Comparison of ENCODE assay signal across 17 cellular contexts in genomic region chr2:49236316-49236715, GRCh38.
DNase-seq lines count a peak whose midpoint lies in the region; TF ChIP-seq lines count a peak whose summit lies in the region.
"Had no signal": no experiment of that assay in that cellular context is flagged by ENCODE, and none has a peak within 500 bp of the region (broad histone marks: within the 10 kb centered on the region; RNA-seq: fewer than 3 reads in every experiment).

No MANE protein-coding gene starts in this region.

- no peaks in the 10 kb centered on the region for H3K4me1 Mint-ChIP-seq in activated naive CD8-positive, alpha-beta T cell treated with anti-CD3 and anti-CD28 coated beads for 36 hours
- H3K4me1 Mint-ChIP-seq: CD14-positive monocyte; CD4-positive, alpha-beta memory T cell had no signal

- H3K27me3 Mint-ChIP-seq in activated naive CD8-positive, alpha-beta T cell treated with anti-CD3 and anti-CD28 coated beads for 36 hours = no peaks in the 10 kb centered on the region
- H3K27me3 Mint-ChIP-seq: CD4-positive, alpha-beta memory T cell had no signal

- H3K4me3 ChIP-seq in foreskin fibroblast (ENCODE audit: low read depth in 1 of 2, low read length in 2 of 2) = no peak overlapping the region
- H3K4me3 ChIP-seq: BLaER1 had no signal

- H3K27ac Mint-ChIP-seq in activated naive CD8-positive, alpha-beta T cell treated with anti-CD3 and anti-CD28 coated beads for 36 hours = no peak overlapping the region
- H3K27ac Mint-ChIP-seq: CD4-positive, alpha-beta memory T cell; HFFc6 had no signal

- intact Hi-C loops in posterior cingulate gyrus (cut with DNase I) = no loop called here

- H3K36me3 Mint-ChIP-seq in activated naive CD8-positive, alpha-beta T cell treated with anti-CD3 and anti-CD28 coated beads for 36 hours = no peaks in the 10 kb centered on the region
- H3K36me3 Mint-ChIP-seq: CD14-positive monocyte; CD4-positive, alpha-beta memory T cell had no signal

- H3K9me3 Mint-ChIP-seq in activated naive CD8-positive, alpha-beta T cell treated with anti-CD3 and anti-CD28 coated beads for 36 hours = peaks cover 4% of the 10 kb centered on the region

- TF ChIP-seq CTCF in foreskin fibroblast (IDR thresholded peaks at IDR 0.05; ENCODE audit: low read depth, low read length) = no peak

- DNase-seq in NCI-H1694 (lab: John Stamatoyannopoulos, UW) (peak; percentile 19), NCI-H524 (lab: John Stamatoyannopoulos, UW) (peak; percentile 51 to 77), cerebellar cortex (ENCODE audit: low spot score) (peak; percentile 50), superior temporal gyrus (ENCODE audit: extremely low spot score) (peak; percentile 5), posterior cingulate gyrus (no peak), foreskin fibroblast (no peak)
- DNase-seq in activated naive CD8-positive, alpha-beta T cell treated with anti-CD3 and anti-CD28 coated beads for 36 hours = no peak
- DNase-seq: 8988T; CD4-positive, alpha-beta memory T cell; DMS153; DMS79; GF-D8; GOT3; H7; HFFc6 had no signal

- no peak overlapping the region for H3K4me3 Mint-ChIP-seq in activated naive CD8-positive, alpha-beta T cell treated with anti-CD3 and anti-CD28 coated beads for 36 hours
- H3K4me3 Mint-ChIP-seq: CD14-positive monocyte; CD4-positive, alpha-beta memory T cell; HFFc6 had no signal

Comparison
In these comparisons a context has a peak if more than half of its experiments do, and no peak if none do; other contexts are left out.
1. DNase-seq: peak in NCI-H1694 (single experiment), NCI-H524 (2 of 2), cerebellar cortex (single experiment) and superior temporal gyrus (single experiment); none in posterior cingulate gyrus (0 of 10), foreskin fibroblast (0 of 2) and activated naive CD8-positive, alpha-beta T cell treated with anti-CD3 and anti-CD28 coated beads for 36 hours (single experiment).